27 cellular contexts compared by ENCODE assay signal in genomic region chr3:77411990-77412389, GRCh38.
DNase-seq lines count a peak whose midpoint lies in the region; ATAC-seq and TF ChIP-seq lines count a peak whose summit lies in the region.
"Had no signal": no experiment of that assay in that cellular context is flagged by ENCODE, and none has a peak within 500 bp of the region (broad histone marks: within the 10 kb centered on the region; RNA-seq: fewer than 3 reads in every experiment).

No MANE protein-coding gene starts in this region.

- no peak overlapping the region for H3K27ac ChIP-seq in mammary epithelial cell (ENCODE audit: insufficient read depth, low read depth, low read length)
- H3K27ac ChIP-seq: gastroesophageal sphincter, testis, vagina had no signal

- no peaks in the 10 kb centered on the region for H3K79me2 ChIP-seq in mammary epithelial cell (ENCODE audit: insufficient read depth, low read length)

- 7% methylated on average over 4 of the region's 4 CpGs for WGBS in mammary epithelial cell (ENCODE audit: low coverage, missing lambda C conversion rate)

- H3K4me3 ChIP-seq in mammary epithelial cell (replicated peaks in 1 of 3; ENCODE audit: insufficient read depth in 1 of 3, low read depth in 2 of 3, low read length in 3 of 3) = no peak overlapping the region
- no peak overlapping the region for H3K4me3 ChIP-seq in foreskin fibroblast (ENCODE audit: low read depth in 1 of 2, low read length in 2 of 2)
- H3K4me3 ChIP-seq: gastroesophageal sphincter, testis, vagina had no signal

- POLR2A ChIA-PET in MCF 10A (lab: Yijun Ruan, JAX) = interaction anchor here (0.5 to 0.9 kb wide), 2 partner anchors 20 to 52 kb away, joined by 3 to 6 read pairs; no protein-coding TSS in a partner anchor

- peaks cover 16% of the 10 kb centered on the region for H3K9me3 Mint-ChIP-seq in MCF 10A (ENCODE audit: unreplicated experiment)

- H3K27me3 ChIP-seq in mammary epithelial cell (ENCODE audit: insufficient read depth, low read length) = no peaks in the 10 kb centered on the region
- H3K27me3 ChIP-seq: gastroesophageal sphincter, testis, vagina had no signal

- CTCF ChIA-PET in MCF 10A (lab: Yijun Ruan, JAX) (interaction anchor here (1.1 to 1.2 kb wide), 2 partner anchors 18 to 93 kb away, joined by 3 to 5 read pairs; no protein-coding TSS in a partner anchor), mammary epithelial cell (lab: Charles Lee; ENCODE audit: low non-redundant PET) (no interaction called here)

- H3K9me3 ChIP-seq in mammary epithelial cell (replicated peaks; ENCODE audit: insufficient read depth, low read length) = peaks cover 2% of the 10 kb centered on the region
- H3K9me3 ChIP-seq: gastroesophageal sphincter, testis, vagina had no signal

- intact Hi-C loops in MCF 10A (cut with micrococcal nuclease) (no loop called here), mammary epithelial cell (cut with micrococcal nuclease) (no loop called here)

- H3K9ac ChIP-seq in mammary epithelial cell (ENCODE audit: insufficient read depth, low read length) = no peak overlapping the region

- no peak for TF ChIP-seq CTCF in MCF 10A (IDR thresholded peaks at IDR 0.05; ENCODE audit: unreplicated experiment)
- no peak for TF ChIP-seq CTCF in mammary epithelial cell (conservative IDR thresholded peaks at IDR 0.05 in 1 of 2, IDR thresholded peaks at IDR 0.05 in 1 of 2; ENCODE audit: extremely low read depth in 1 of 2, insufficient read depth in 1 of 2, low read depth in 1 of 2, low read length in 2 of 2)
- TF ChIP-seq CTCF in foreskin fibroblast (IDR thresholded peaks at IDR 0.05; ENCODE audit: low read depth, low read length) = no peak

- H3K4me3 Mint-ChIP-seq in MCF 10A (ENCODE audit: unreplicated experiment) = peak overlapping the region; percentile 50
- H3K4me3 Mint-ChIP-seq: activated CD4-positive, alpha-beta T cell treated with anti-CD3 and anti-CD28 coated beads, Interleukin-2, amount 10 ng/mL, durations not matched to agents 24 days and 14 days; activated naive CD8-positive, alpha-beta T cell treated with anti-CD3 and anti-CD28 coated beads, Interleukin-2, amount 50 U/mL, for 24 hours; CD14-positive monocyte; natural killer cell treated with Interleukin-12 subunit alpha and Interleukin-12 subunit beta and Interleukin-15 and Interleukin-18, amount 100 ng/mL, for 72 hours; stimulated activated naive B cell treated with anti-CD40 and anti-IgM and Interleukin-4, amounts not matched to agents 10 μg/mL and 1 μg/mL and 100 μg/mL, for 72 hours had no signal

- H2AFZ ChIP-seq in mammary epithelial cell (ENCODE audit: low read depth, low read length) = no peak overlapping the region

- H3K27me3 Mint-ChIP-seq in MCF 10A (ENCODE audit: insufficient read depth, unreplicated experiment) = no peaks in the 10 kb centered on the region
- H3K27me3 Mint-ChIP-seq: activated CD4-positive, alpha-beta T cell treated with anti-CD3 and anti-CD28 coated beads, Interleukin-2, amount 10 ng/mL, durations not matched to agents 24 days and 14 days; activated naive CD8-positive, alpha-beta T cell treated with anti-CD3 and anti-CD28 coated beads, Interleukin-2, amount 50 U/mL, for 24 hours; natural killer cell treated with Interleukin-12 subunit alpha and Interleukin-12 subunit beta and Interleukin-15 and Interleukin-18, amount 100 ng/mL, for 72 hours; stimulated activated naive B cell treated with anti-CD40 and anti-IgM and Interleukin-4, amounts not matched to agents 10 μg/mL and 1 μg/mL and 100 μg/mL, for 72 hours had no signal

- no peak overlapping the region for H3K4me2 ChIP-seq in mammary epithelial cell (ENCODE audit: insufficient read depth, low read depth, low read length)

- no peaks in the 10 kb centered on the region for H4K20me1 ChIP-seq in mammary epithelial cell (ENCODE audit: insufficient read depth, low read length)

- dilution Hi-C loops in mammary epithelial cell (cut with HindIII; ENCODE audit: low sequenced_read_pairs) = no loop called here

- no peak for ATAC-seq in GM19035 (IDR thresholded peaks at IDR 0.05; ENCODE audit: unreplicated experiment)
- ATAC-seq: activated naive CD8-positive, alpha-beta T cell treated with anti-CD3 and anti-CD28 coated beads, Interleukin-2, amount 50 U/mL, for 24 hours; gastroesophageal sphincter; HCT116; left colon; natural killer cell treated with Interleukin-12 subunit alpha and Interleukin-12 subunit beta and Interleukin-15 and Interleukin-18, amount 100 ng/mL, for 72 hours; stimulated activated naive B cell treated with anti-CD40 and anti-IgM and Interleukin-4, amounts not matched to agents 10 μg/mL and 1 μg/mL and 100 μg/mL, for 72 hours had no signal

- H3K4me1 ChIP-seq in mammary epithelial cell (ENCODE audit: insufficient read depth, low read length) = no peaks in the 10 kb centered on the region
- H3K4me1 ChIP-seq: gastroesophageal sphincter, testis, vagina had no signal

- peak overlapping the region; percentile 11 for H3K27ac Mint-ChIP-seq in MCF 10A (ENCODE audit: low read depth, unreplicated experiment)
- H3K27ac Mint-ChIP-seq: activated CD4-positive, alpha-beta T cell treated with anti-CD3 and anti-CD28 coated beads, Interleukin-2, amount 10 ng/mL, durations not matched to agents 24 days and 14 days; activated naive CD8-positive, alpha-beta T cell treated with anti-CD3 and anti-CD28 coated beads, Interleukin-2, amount 50 U/mL, for 24 hours; activated T-helper 2 cell treated with anti-CD3 and anti-CD28 coated beads, Interferon-gamma antibody, Interleukin-2, Interleukin-4, amounts not matched to agents 10 μg/mL and 5 μg/mL and 100 μg/mL, durations not matched to agents 14 hours and 24 hours and 36 hours; CD14-positive monocyte; natural killer cell treated with Interleukin-12 subunit alpha and Interleukin-12 subunit beta and Interleukin-15 and Interleukin-18, amount 100 ng/mL, for 72 hours; stimulated activated naive B cell treated with anti-CD40 and anti-IgM and Interleukin-4, amounts not matched to agents 10 μg/mL and 1 μg/mL and 100 μg/mL, for 72 hours had no signal

- no peaks in the 10 kb centered on the region for H3K36me3 Mint-ChIP-seq in MCF 10A (ENCODE audit: insufficient read depth, unreplicated experiment)
- H3K36me3 Mint-ChIP-seq: CD14-positive monocyte; stimulated activated naive B cell treated with anti-CD40 and anti-IgM and Interleukin-4, amounts not matched to agents 10 μg/mL and 1 μg/mL and 100 μg/mL, for 72 hours had no signal

- no peaks in the 10 kb centered on the region for H3K36me3 ChIP-seq in mammary epithelial cell (ENCODE audit: insufficient read depth, low read length)
- H3K36me3 ChIP-seq: gastroesophageal sphincter, vagina had no signal

- BruUV-seq in MCF 10A (replicated peaks; lab: Mats Ljungman, UMichigan) (no TSS peak), mammary epithelial cell (replicated peaks; lab: Mats Ljungman, UMichigan) (no TSS peak)

- H3K4me1 Mint-ChIP-seq in MCF 10A (ENCODE audit: insufficient read depth, unreplicated experiment) = peaks cover 29% of the 10 kb centered on the region
- H3K4me1 Mint-ChIP-seq: activated CD4-positive, alpha-beta T cell treated with anti-CD3 and anti-CD28 coated beads, Interleukin-2, amount 10 ng/mL, durations not matched to agents 24 days and 14 days; activated naive CD8-positive, alpha-beta T cell treated with anti-CD3 and anti-CD28 coated beads, Interleukin-2, amount 50 U/mL, for 24 hours; CD14-positive monocyte; stimulated activated naive B cell treated with anti-CD40 and anti-IgM and Interleukin-4, amounts not matched to agents 10 μg/mL and 1 μg/mL and 100 μg/mL, for 72 hours had no signal

- in situ Hi-C loops in mammary epithelial cell (cut with MboI; ENCODE audit: low sequenced_read_pairs in 2 of 2) = no loop called here

- DNase-seq in MCF 10A (ENCODE audit: unreplicated experiment) = peak; percentile 23
- no peak for DNase-seq in mammary epithelial cell
- peak; percentile 34 for DNase-seq in T1000 (lab: John Stamatoyannopoulos, UW)
- DNase-seq in foreskin fibroblast = peak; percentile 75 to 90
- peak; percentile 88 for DNase-seq in renal cortical epithelial cell (ENCODE audit: low read depth)
- DNase-seq in activated naive CD4-positive, alpha-beta T cell treated with anti-CD3 and anti-CD28 coated beads, Interleukin-2, amount 50 U/mL, for 16 hours = no peak
- no peak for DNase-seq in NCI-H2171 (lab: John Stamatoyannopoulos, UW)
- DNase-seq: activated CD4-positive, alpha-beta T cell treated with anti-CD3 and anti-CD28 coated beads, Interleukin-2, amount 10 ng/mL, durations not matched to agents 24 days and 14 days; activated naive CD8-positive, alpha-beta T cell treated with anti-CD3 and anti-CD28 coated beads, Interleukin-2, amount 50 U/mL, for 24 hours; cortex of kidney; DMS 273 treated with DMSO at 0.1 percent for 48 hours; left colon; midbrain; NCI-H1105; NCI-H526 treated with DMSO at 0.1 percent for 48 hours; OCI-M1; SHP77 treated with DMSO at 0.1 percent for 48 hours; stimulated activated CD4-positive, alpha-beta T cell treated with anti-CD3 and anti-CD28 coated beads, Interleukin-1b, Interleukin-23, amount 100 ng/mL, for 48 hours; stimulated activated naive B cell treated with anti-CD40 and anti-IgM and Interleukin-4, amounts not matched to agents 10 μg/mL and 1 μg/mL and 100 μg/mL, for 72 hours; testis had no signal

Comparison
In these comparisons a context has a peak if more than half of its experiments do, and no peak if none do; other contexts are left out.
1. DNase-seq: peak in MCF 10A (single experiment), T1000 (single experiment), foreskin fibroblast (2 of 2) and renal cortical epithelial cell (single experiment); none in mammary epithelial cell (single experiment), activated naive CD4-positive, alpha-beta T cell treated with anti-CD3 and anti-CD28 coated beads, Interleukin-2, amount 50 U/mL, for 16 hours (single experiment) and NCI-H2171 (single experiment).